Comparison of ENCODE assay signal across 8 cellular contexts in the genomic region with DNA sequence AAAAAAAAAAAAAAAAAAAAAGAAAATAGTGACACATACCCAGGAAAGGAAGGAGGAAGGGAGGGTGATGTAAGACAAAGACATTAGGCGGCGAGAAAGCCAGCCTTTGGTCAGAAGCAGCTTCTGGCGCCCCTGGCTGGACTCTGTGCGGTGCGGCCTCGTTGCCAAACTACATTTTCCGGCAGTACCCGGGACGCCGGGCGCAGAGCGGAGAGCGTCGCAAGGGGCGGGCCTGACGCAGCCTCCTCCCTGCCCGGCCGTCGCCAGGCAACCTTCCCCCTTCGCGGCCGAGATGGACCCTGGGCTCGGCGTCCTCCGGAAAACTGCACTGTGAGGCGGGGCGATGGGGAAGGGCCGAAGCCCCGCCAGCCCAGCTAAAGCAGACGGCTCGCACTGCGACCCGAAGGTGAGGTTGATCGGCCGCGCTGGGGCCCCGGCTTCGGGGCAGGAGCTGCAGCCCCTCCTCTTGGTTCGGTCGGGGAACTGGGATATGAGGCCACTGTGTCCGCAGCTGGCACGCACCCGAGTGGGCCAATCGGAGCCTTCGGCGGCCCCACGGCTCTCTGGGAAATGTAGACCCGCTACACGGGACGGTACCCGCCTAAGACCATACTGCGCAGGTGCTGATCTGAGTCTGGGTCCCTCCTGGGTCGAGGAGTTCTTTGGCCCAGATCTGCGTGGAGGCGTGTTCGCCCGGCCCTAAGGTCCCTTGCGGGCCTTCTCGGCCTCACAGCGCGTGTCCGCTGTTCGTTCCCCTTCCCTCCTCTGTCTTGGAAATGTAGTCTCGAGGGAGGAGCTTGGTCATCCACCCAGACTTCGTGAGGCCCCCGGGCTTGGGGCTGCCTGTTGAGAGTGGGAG. TPM values are rescaled to one million over a fixed set of nuclear protein-coding genes. Genes with fewer than 3 reads are reported as not detected.
DNase-seq lines count a peak whose midpoint lies in the region; ATAC-seq and TF ChIP-seq lines count a peak whose summit lies in the region.

No MANE protein-coding gene starts in this region.

- H3K4me3 ChIP-seq in SU-DHL-6 (ENCODE audit: insufficient read depth, low read length, poor library complexity, severe bottlenecking): peak overlapping the region; percentile 90

- peaks cover 29 to 41% of the 10 kb centered on the region in 2 donors for H3K4me1 Mint-ChIP-seq in immature natural killer cell

- peak overlapping the region; percentile 73 for H3K9ac ChIP-seq in SU-DHL-6 (ENCODE audit: low read length)

- peak overlapping the region; percentile 89 to 99 (median 92) for H3K27ac Mint-ChIP-seq in immature natural killer cell

- DNase-seq in brain pericyte (ENCODE audit: low read depth, low spot score) (peak; percentile 80), immature natural killer cell (peak; percentile 81 to 84 (median 83)), NCI-H1436 (lab: John Stamatoyannopoulos, UW) (no peak), NCI-H748 (lab: John Stamatoyannopoulos, UW; ENCODE audit: unreplicated experiment) (no peak)
- peak; percentile 62 to 81 (median 75) for DNase-seq in stimulated activated CD4-positive, alpha-beta T cell treated with anti-CD3 and anti-CD28 coated beads, Interleukin-12 subunit alpha, Interleukin-12 subunit beta, amount 100 ng/mL, for 48 hours (ENCODE audit: low read depth in 2 of 3, low spot score in 1 of 3)

- H3K27me3 ChIP-seq in SU-DHL-6 (ENCODE audit: low read length): no peaks in the 10 kb centered on the region

- peaks cover 0 to 3% (median 0%) of the 10 kb centered on the region in 3 donors for H3K36me3 Mint-ChIP-seq in immature natural killer cell

- H3K9me3 ChIP-seq in SU-DHL-6 (ENCODE audit: insufficient read depth, low read length): no peaks in the 10 kb centered on the region

- ATAC-seq in GM18520 (IDR thresholded peaks at IDR 0.05; ENCODE audit: unreplicated experiment) (peak; percentile 34), HG03025 (IDR thresholded peaks at IDR 0.05; ENCODE audit: low FRiP score, unreplicated experiment) (peak; percentile 38)

- H3K9me3 Mint-ChIP-seq in immature natural killer cell: no peaks in the 10 kb centered on the region

- peak overlapping the region; percentile 88 for H2AFZ ChIP-seq in SU-DHL-6 (ENCODE audit: low read depth, low read length, severe bottlenecking)

- H3K27me3 Mint-ChIP-seq in immature natural killer cell (ENCODE audit: low read depth in 3 of 3): peaks cover 19 to 20% (median 19%) of the 10 kb centered on the region in 3 donors

- TF ChIP-seq CTCF in SU-DHL-6 (IDR thresholded peaks at IDR 0.05; ENCODE audit: insufficient read depth, low read length, poor library complexity, severe bottlenecking): no peak

- H4K20me1 ChIP-seq in SU-DHL-6 (ENCODE audit: low read depth, low read length): no peaks in the 10 kb centered on the region

- H3K9me2 ChIP-seq in SU-DHL-6 (replicated peaks; ENCODE audit: insufficient read depth, low read length): no peaks in the 10 kb centered on the region

- peak overlapping the region; percentile 48; the same call in 1 of the 2 replicates for H3K27ac ChIP-seq in SU-DHL-6 (ENCODE audit: low read depth, low read length)

- peak overlapping the region; percentile 83 to 91 (median 85) for H3K4me3 Mint-ChIP-seq in immature natural killer cell

- no peaks in the 10 kb centered on the region for H3K79me2 ChIP-seq in SU-DHL-6 (ENCODE audit: insufficient read depth, low read length)

- H3K4me2 ChIP-seq in SU-DHL-6 (ENCODE audit: low read depth, low read length, poor library complexity, severe bottlenecking): peak overlapping the region; percentile 89

- peaks cover 25% of the 10 kb centered on the region for H3F3A ChIP-seq in SU-DHL-6 (ENCODE audit: insufficient read depth)

- no peaks in the 10 kb centered on the region for H3K36me3 ChIP-seq in SU-DHL-6 (ENCODE audit: low read length)

RNA-seq across cellular contexts. Expression of gene MZF1, which starts 2.3 kb away (rescaled TPM):
- polyA plus RNA-seq in immature natural killer cell: 10 to 100 TPM in 1 of 3 donors, 1 to 10 TPM in 2; 3.2 to 10.4 (median 7.1) TPM

RNA-seq across cellular contexts. Expression of gene UBE2M, which starts 17.0 kb away (rescaled TPM):
- polyA plus RNA-seq in immature natural killer cell: 10 to 100 TPM; 10.8 to 18.5 (median 15.5) TPM

RNA-seq across cellular contexts. Expression of gene CHMP2A, which starts 20.5 kb away (rescaled TPM):
- 100 to 1,000 TPM; 210 to 265 (median 231) TPM for polyA plus RNA-seq in immature natural killer cell

RNA-seq across cellular contexts. Expression of gene TRIM28, which starts 31.5 kb away (rescaled TPM):
- polyA plus RNA-seq in immature natural killer cell: 10 to 100 TPM; 34.3 to 36.3 (median 35.7) TPM

RNA-seq across cellular contexts. Expression of gene ZBTB45, which starts 55.8 kb away (rescaled TPM):
- polyA plus RNA-seq in immature natural killer cell: 1 to 10 TPM; 2.8 to 7.2 (median 3.4) TPM

Comparison
In these comparisons a context has a peak if more than half of its experiments do, and no peak if none do; other contexts are left out.
1. DNase-seq: peak in brain pericyte (single experiment), immature natural killer cell (3 of 3) and stimulated activated CD4-positive, alpha-beta T cell treated with anti-CD3 and anti-CD28 coated beads, Interleukin-12 subunit alpha, Interleukin-12 subunit beta, amount 100 ng/mL, for 48 hours (3 of 3); none in NCI-H1436 (single experiment) and NCI-H748 (single experiment).